ENCODE assay signal across 2 cellular contexts in genomic region chr6:155112757-155113156, GRCh38.
TF ChIP-seq lines count a peak whose summit lies in the region.

No MANE protein-coding gene starts in this region.

TF ChIP-seq in K562, 482 proteins besides CTCF, POLR2A, EP300 and RAD21 (continued from another document):
- TF ChIP-seq TFE3 (CRISPR knock-in tag; IDR thresholded peaks at IDR 0.05) (no peak), ZNF184 (CRISPR knock-in tag; IDR thresholded peaks at IDR 0.05) (no peak), NFATC3 (IDR thresholded peaks at IDR 0.05) (no peak), TBP (optimal IDR thresholded peaks at IDR 0.05; ENCODE audit: low read depth, low read length) (no peak), SMC3 (conservative IDR thresholded peaks at IDR 0.05; ENCODE audit: insufficient read depth, low read depth, low read length) (no peak), SAFB2 (IDR thresholded peaks at IDR 0.05; ENCODE audit: borderline replicate concordance, low read depth, low read length, severe bottlenecking) (no peak), UBTF (IDR thresholded peaks at IDR 0.05; ENCODE audit: borderline replicate concordance in 1 of 2, low read depth in 2 of 2, low read length in 2 of 2) (no peak), ATF1 (CRISPR knock-in tag; IDR thresholded peaks at IDR 0.05) (no peak), ATF1 (tag; IDR thresholded peaks at IDR 0.05) (no peak)

TF ChIP-seq in SK-N-SH treated with all-trans-retinoic acid at 6 μM for 48 hours, 23 proteins besides CTCF, POLR2A, EP300 and RAD21 (continued from another document):
- TF ChIP-seq ZNF8 (CRISPR knock-in tag; IDR thresholded peaks at IDR 0.05), result no peak
- TF ChIP-seq BACH2 (CRISPR knock-in tag; IDR thresholded peaks at IDR 0.05; ENCODE audit: borderline replicate concordance), result no peak
- TF ChIP-seq CREB5 (CRISPR knock-in tag; IDR thresholded peaks at IDR 0.05; ENCODE audit: low read depth), result no peak
- no peak for TF ChIP-seq TOX (CRISPR knock-in tag; IDR thresholded peaks at IDR 0.05; ENCODE audit: borderline replicate concordance)
- TF ChIP-seq SNAI2 (CRISPR knock-in tag; IDR thresholded peaks at IDR 0.05), result no peak
- no peak for TF ChIP-seq ZC3H10 (CRISPR knock-in tag; IDR thresholded peaks at IDR 0.05)
- TF ChIP-seq ZNF70 (CRISPR knock-in tag; IDR thresholded peaks at IDR 0.05), result no peak
- TF ChIP-seq ISL1 (CRISPR knock-in tag; IDR thresholded peaks at IDR 0.05), result no peak
- no peak for TF ChIP-seq ZFP30 (CRISPR knock-in tag; IDR thresholded peaks at IDR 0.05)
- no peak for TF ChIP-seq POU6F1 (CRISPR knock-in tag; IDR thresholded peaks at IDR 0.05; ENCODE audit: borderline replicate concordance, low read depth)
- no peak for TF ChIP-seq CSRNP3 (CRISPR knock-in tag; IDR thresholded peaks at IDR 0.05)
- no peak for TF ChIP-seq PATZ1 (CRISPR knock-in tag; IDR thresholded peaks at IDR 0.05; ENCODE audit: borderline replicate concordance)
- TF ChIP-seq ZNF565 (CRISPR knock-in tag; conservative IDR thresholded peaks at IDR 0.05; ENCODE audit: low read depth), result no peak
- no peak for TF ChIP-seq RARB (CRISPR knock-in tag; IDR thresholded peaks at IDR 0.05)
- no peak for TF ChIP-seq OSR1 (CRISPR knock-in tag; IDR thresholded peaks at IDR 0.05)
- TF ChIP-seq PPARA (CRISPR knock-in tag; IDR thresholded peaks at IDR 0.05; ENCODE audit: borderline replicate concordance), result no peak
